In genomic region chr19:5120321-5120720, GRCh38 we compare ENCODE assay signal across 18 cellular contexts.
A peak's percentile ranks its signal among the peaks of the same experiment; 100 is the strongest.
DNase-seq lines count a peak whose midpoint lies in the region; ATAC-seq and TF ChIP-seq lines count a peak whose summit lies in the region.
"Had no signal": no experiment of that assay in that cellular context is flagged by ENCODE, and none has a peak within 500 bp of the region (broad histone marks: within the 10 kb centered on the region; RNA-seq: fewer than 3 reads in every experiment).

No MANE protein-coding gene starts in this region.

- DNase-seq in A673 (ENCODE audit: low spot score) (no peak), neuronal stem cell (ENCODE audit: low spot score) (no peak), substantia nigra (lab: John Stamatoyannopoulos, UW) (no peak)
- DNase-seq in effector memory CD4-positive, alpha-beta T cell = no peak
- DNase-seq: 8988T, C1 segment of cervical spinal cord, Calu3, COR-L47, DMS53, DMS79 treated with DMSO at 0.1 percent for 48 hours, GF-D8, GOT3, HFFc6 had no signal

- no peak for ATAC-seq in gastroesophageal sphincter
- ATAC-seq: A549 had no signal

- H2BK12ac ChIP-seq in neuronal stem cell (ENCODE audit: low read length) = no peak overlapping the region

- H4K91ac ChIP-seq in neuronal stem cell (ENCODE audit: low read depth, low read length, poor library complexity) = no peak overlapping the region

- no peak overlapping the region for H2BK15ac ChIP-seq in neuronal stem cell (ENCODE audit: low read length)

- no peak for TF ChIP-seq POLR2A in gastroesophageal sphincter (IDR thresholded peaks at IDR 0.05)

- H2AK5ac ChIP-seq in neuronal stem cell (ENCODE audit: low read depth, low read length) = peak overlapping the region; percentile 50

- H2BK5ac ChIP-seq in neuronal stem cell (ENCODE audit: low read length) = peak overlapping the region; percentile 48

- peaks cover 94% of the 10 kb centered on the region for H4K20me1 ChIP-seq in BLaER1

- no CpG with 5 or more reads among the region's 8 CpGs for WGBS in neuronal stem cell (ENCODE audit: extremely low coverage in 2 of 2, insufficient read length in 2 of 2, insufficient replicate concordance in 1 of 2), 2 donors
- WGBS in gastroesophageal sphincter (ENCODE audit: low coverage in 1 of 2), 2 donors = 89% methylated on average over 3 of the region's 8 CpGs; no CpG with 5 or more reads in 1 of the 2 donors

- H3K14ac ChIP-seq in neuronal stem cell (ENCODE audit: low read length) = no peak overlapping the region

- TF ChIP-seq CTCF in A673 (conservative IDR thresholded peaks at IDR 0.05; ENCODE audit: low read depth, low read length) (no peak), gastroesophageal sphincter (IDR thresholded peaks at IDR 0.05) (no peak)

- BruUV-seq in A673 (replicated peaks; lab: Mats Ljungman, UMichigan) = no TSS peak

- H3K36me3 ChIP-seq in A673 (ENCODE audit: insufficient read depth, low read length, poor library complexity, severe bottlenecking) (peaks cover 5% of the 10 kb centered on the region), BLaER1 (peaks cover 57% of the 10 kb centered on the region), KOPT-K1 (ENCODE audit: insufficient read depth, low read length) (peaks cover 18% of the 10 kb centered on the region; the same call in 1 of the 2 replicates), neuronal stem cell (replicated peaks in 1 of 2; ENCODE audit: control insufficient read depth in 2 of 2, insufficient read depth in 2 of 2, low read length in 2 of 2) (peaks cover 14 to 62% of the 10 kb centered on the region in 2 donors), gastroesophageal sphincter (peaks cover 0 to 97% of the 10 kb centered on the region in 2 donors)
- peaks cover 17% of the 10 kb centered on the region for H3K36me3 ChIP-seq in effector memory CD4-positive, alpha-beta T cell (ENCODE audit: control insufficient read depth, insufficient read depth, low read length)

- H3K4me2 ChIP-seq in BLaER1 (peak overlapping the region; percentile 87), neuronal stem cell (ENCODE audit: insufficient read depth, low read length, poor library complexity, severe bottlenecking) (no peak overlapping the region)
- H3K4me2 ChIP-seq: A549 had no signal

- H3K18ac ChIP-seq in neuronal stem cell (ENCODE audit: low read length) = no peak overlapping the region

- H3K27me3 ChIP-seq in A673 (replicated peaks; ENCODE audit: insufficient read depth, low read depth, low read length, poor library complexity) (no peaks in the 10 kb centered on the region), BLaER1 (no peaks in the 10 kb centered on the region), neuronal stem cell (ENCODE audit: control insufficient read depth in 3 of 3, insufficient read depth in 3 of 3, low read depth in 1 of 3, low read length in 3 of 3) (no peaks in the 10 kb centered on the region), gastroesophageal sphincter (no peaks in the 10 kb centered on the region)
- H3K27me3 ChIP-seq in effector memory CD4-positive, alpha-beta T cell (replicated peaks; ENCODE audit: control insufficient read depth, insufficient read depth, low read length, poor library complexity, severe bottlenecking) = no peaks in the 10 kb centered on the region

- H2BK120ac ChIP-seq in neuronal stem cell (ENCODE audit: low read depth, low read length) = no peak overlapping the region

- peak overlapping the region; percentile 86 for H3K23ac ChIP-seq in neuronal stem cell (ENCODE audit: low read depth, low read length, poor library complexity)

- H3K9me3 ChIP-seq in A673 (ENCODE audit: low read depth, low read length, poor library complexity, severe bottlenecking) (peaks cover 10% of the 10 kb centered on the region), BLaER1 (peaks cover 13% of the 10 kb centered on the region; the same call in 1 of the 2 replicates), KOPT-K1 (ENCODE audit: insufficient read depth, low read length, poor library complexity, severe bottlenecking) (no peaks in the 10 kb centered on the region), neuronal stem cell (replicated peaks in 1 of 2; ENCODE audit: control insufficient read depth in 2 of 2, insufficient read depth in 1 of 2, low read depth in 1 of 2, low read length in 2 of 2) (peaks cover 7 to 8% of the 10 kb centered on the region in 2 donors), gastroesophageal sphincter (no peaks in the 10 kb centered on the region)
- no peaks in the 10 kb centered on the region for H3K9me3 ChIP-seq in effector memory CD4-positive, alpha-beta T cell (ENCODE audit: control insufficient read depth, low read length)
- H3K9me3 ChIP-seq: A549, HAP-1 had no signal

- H2AFZ ChIP-seq in neuronal stem cell (ENCODE audit: low read length) = no peak overlapping the region

- H3K4me1 ChIP-seq in A673 (ENCODE audit: insufficient read depth, low read length, poor library complexity, severe bottlenecking) (peaks cover 6% of the 10 kb centered on the region), BLaER1 (peaks cover 90% of the 10 kb centered on the region), neuronal stem cell (ENCODE audit: control insufficient read depth in 2 of 2, insufficient read depth in 1 of 2, low read depth in 1 of 2, low read length in 2 of 2) (peaks cover 4 to 10% of the 10 kb centered on the region in 2 donors), gastroesophageal sphincter (no peaks in the 10 kb centered on the region)
- no peaks in the 10 kb centered on the region for H3K4me1 ChIP-seq in effector memory CD4-positive, alpha-beta T cell (ENCODE audit: control insufficient read depth, insufficient read depth, low read length, poor library complexity, severe bottlenecking)
- H3K4me1 ChIP-seq: A549, HAP-1 had no signal

- POLR2A ChIA-PET in A673 (lab: Charles Lee; ENCODE audit: low non-redundant PET) = no interaction called here

- peaks cover 2% of the 10 kb centered on the region for H3K79me1 ChIP-seq in neuronal stem cell (ENCODE audit: low read depth, low read length)

- H4K8ac ChIP-seq in neuronal stem cell (ENCODE audit: low read depth, low read length) = no peak overlapping the region

- CTCF ChIA-PET in A673 (lab: Charles Lee) = no interaction called here

- no peak overlapping the region for H3K4ac ChIP-seq in neuronal stem cell (ENCODE audit: low read length)

- H3K9ac ChIP-seq in BLaER1 (peak overlapping the region; percentile 60), neuronal stem cell (ENCODE audit: low read depth, low read length, poor library complexity) (no peak overlapping the region)

- peak overlapping the region; percentile 47 for H3K27ac ChIP-seq in A673 (ENCODE audit: low read depth, low read length, poor library complexity, severe bottlenecking)
- peak overlapping the region; percentile 58 for H3K27ac ChIP-seq in BLaER1
- peak overlapping the region; percentile 66 for H3K27ac ChIP-seq in KOPT-K1 (ENCODE audit: low read depth, low read length, poor library complexity, severe bottlenecking)
- H3K27ac ChIP-seq in neuronal stem cell (replicated peaks; ENCODE audit: low read length) = no peak overlapping the region
- H3K27ac ChIP-seq in gastroesophageal sphincter = no peak overlapping the region
- H3K27ac ChIP-seq in substantia nigra (ENCODE audit: low read depth, low read length, poor library complexity, severe bottlenecking) = no peak overlapping the region
- H3K27ac ChIP-seq in effector memory CD4-positive, alpha-beta T cell (ENCODE audit: insufficient read depth, low read length, poor library complexity, severe bottlenecking) = no peak overlapping the region
- H3K27ac ChIP-seq: A549 had no signal

- intact Hi-C loops in A673 (cut with micrococcal nuclease; ENCODE audit: unreplicated experiment) = no loop called here

- no peak for TF ChIP-seq EP300 in gastroesophageal sphincter (IDR thresholded peaks at IDR 0.05)

- H3K4me3 ChIP-seq in A673 (ENCODE audit: low read depth, low read length, poor library complexity, severe bottlenecking) (no peak overlapping the region), BLaER1 (no peak overlapping the region), neuronal stem cell (ENCODE audit: low read length in 2 of 2) (no peak overlapping the region), gastroesophageal sphincter (no peak overlapping the region)
- no peak overlapping the region for H3K4me3 ChIP-seq in effector memory CD4-positive, alpha-beta T cell (ENCODE audit: insufficient read depth, low read depth, low read length, poor library complexity, severe bottlenecking)
- H3K4me3 ChIP-seq: A549, HAP-1 had no signal

Comparison
In these comparisons a context has a peak if more than half of its experiments do, and no peak if none do; other contexts are left out.
1. H3K27ac ChIP-seq: peak in A673 (single experiment), BLaER1 (single experiment) and KOPT-K1 (single experiment); none in neuronal stem cell (single experiment), gastroesophageal sphincter (0 of 4), substantia nigra (single experiment) and effector memory CD4-positive, alpha-beta T cell (single experiment).